Comparison of ENCODE assay signal across 8 cellular contexts in genomic region chr21:42496120-42496838, GRCh38. TPM values are rescaled to one million over a fixed set of nuclear protein-coding genes. Genes with fewer than 3 reads are reported as not detected.
A peak's percentile ranks its signal among the peaks of the same experiment; 100 is the strongest.
DNase-seq lines count a peak whose midpoint lies in the region; ATAC-seq lines count a peak whose summit lies in the region.

RSPH1 (minus strand) TSS chr21:42496224; CDS start chr21:42496186, 38 bp downstream.

- H3K4me1 Mint-ChIP-seq in effector memory CD8-positive, alpha-beta T cell (ENCODE audit: low read depth in 2 of 2): peaks cover 11 to 13% of the 10 kb centered on the region in 2 donors

- H3K27ac Mint-ChIP-seq in effector memory CD8-positive, alpha-beta T cell: peak within 1 kb of the TSS; percentile 84 to 90

- no peaks in the 10 kb centered on the region for H3K9me3 Mint-ChIP-seq in effector memory CD8-positive, alpha-beta T cell

- peaks cover 9% of the 10 kb centered on the region for H3K36me3 Mint-ChIP-seq in effector memory CD8-positive, alpha-beta T cell (ENCODE audit: insufficient read depth)

- peaks cover 0 to 18% of the 10 kb centered on the region in 2 donors for H3K27me3 Mint-ChIP-seq in effector memory CD8-positive, alpha-beta T cell

- ATAC-seq in GM21367 (IDR thresholded peaks at IDR 0.05; ENCODE audit: unreplicated experiment): peak; percentile 93
- peak; percentile 94 for ATAC-seq in effector memory CD8-positive, alpha-beta T cell (replicated peaks)

- DNase-seq in COR-L47 (lab: John Stamatoyannopoulos, UW) (peak; percentile 99), HT1080 (ENCODE audit: low read depth) (peak; percentile 97), NOMO-1 (lab: John Stamatoyannopoulos, UW; ENCODE audit: unreplicated experiment in 2 of 2) (peak; percentile 97 to 98), medulla oblongata (ENCODE audit: extremely low spot score) (peak; percentile 100)
- peak; percentile 88 to 98 (median 95) for DNase-seq in activated CD8-positive, alpha-beta memory T cell treated with anti-CD3 and anti-CD28 coated beads for 48 hours (ENCODE audit: low read depth in 2 of 3, low spot score in 2 of 3)
- peak; percentile 98 to 99 (median 99) for DNase-seq in effector memory CD8-positive, alpha-beta T cell
- DNase-seq in stimulated activated CD4-positive, alpha-beta T cell treated with anti-CD3 and anti-CD28 coated beads, TNF-alpha, amount 100 ng/mL, for 48 hours (ENCODE audit: low read depth in 3 of 3): peak; percentile 99 to 100 (median 99)

- H3K4me3 Mint-ChIP-seq in effector memory CD8-positive, alpha-beta T cell: peak within 1 kb of the TSS; percentile 81 to 83

RNA-seq across cellular contexts. Expression of gene RSPH1, which starts in this region (rescaled TPM):
- not detected in 2 replicates for total RNA-seq in HT1080 (2014; rRNA removed; shearing (Covaris generic))
- not detected in 2 replicates for polyA plus RNA-seq in HT1080 (2015; cell fraction: cytosol; rRNA removed)
- polyA plus RNA-seq in HT1080 (2015; cell fraction: nucleus; rRNA removed): not detected in 2 replicates

Comparison
In these comparisons a context has a peak if more than half of its experiments do, and no peak if none do; other contexts are left out.
1. Peak in every context shown above with its lines: DNase-seq and ATAC-seq.
2. Peak in DNase-seq in HT1080; RNA of the gene not detected or under 1 TPM.